18 cellular contexts compared by ENCODE assay signal in genomic region chr17:51016099-51016498, GRCh38.
DNase-seq lines count a peak whose midpoint lies in the region; ATAC-seq and TF ChIP-seq lines count a peak whose summit lies in the region.
"Had no signal": no experiment of that assay in that cellular context is flagged by ENCODE, and none has a peak within 500 bp of the region (broad histone marks: within the 10 kb centered on the region; RNA-seq: fewer than 3 reads in every experiment).

No MANE protein-coding gene starts in this region.

- intact Hi-C loops in natural killer cell (cut with micrococcal nuclease), result no loop called here

- H3K27me3 Mint-ChIP-seq in natural killer cell (ENCODE audit: low read depth in 2 of 2), result no peaks in the 10 kb centered on the region
- no peaks in the 10 kb centered on the region for H3K27me3 Mint-ChIP-seq in natural killer cell treated with Interleukin-12 subunit alpha and Interleukin-12 subunit beta and Interleukin-15 and Interleukin-18, amount 100 ng/mL, for 72 hours
- H3K27me3 Mint-ChIP-seq in chondrocyte (ENCODE audit: low read depth), result no peaks in the 10 kb centered on the region
- no peaks in the 10 kb centered on the region for H3K27me3 Mint-ChIP-seq in nephron (ENCODE audit: low read depth)
- H3K27me3 Mint-ChIP-seq: IgD-negative memory B cell had no signal

- H3K36me3 Mint-ChIP-seq in natural killer cell (peaks cover 18% of the 10 kb centered on the region), chondrocyte (ENCODE audit: low read depth) (peaks cover 11% of the 10 kb centered on the region), nephron (ENCODE audit: low read depth) (peaks cover 50% of the 10 kb centered on the region)
- H3K36me3 Mint-ChIP-seq in natural killer cell treated with Interleukin-12 subunit alpha and Interleukin-12 subunit beta and Interleukin-15 and Interleukin-18, amount 100 ng/mL, for 72 hours, result peaks cover 12% of the 10 kb centered on the region

- H3K27ac Mint-ChIP-seq in natural killer cell, result peak overlapping the region; percentile 29 to 32
- H3K27ac Mint-ChIP-seq in natural killer cell treated with Interleukin-12 subunit alpha and Interleukin-12 subunit beta and Interleukin-15 and Interleukin-18, amount 100 ng/mL, for 72 hours, result no peak overlapping the region
- peak overlapping the region; percentile 67 for H3K27ac Mint-ChIP-seq in chondrocyte (ENCODE audit: unreplicated experiment)
- peak overlapping the region; percentile 10 to 88 (median 84) for H3K27ac Mint-ChIP-seq in nephron
- H3K27ac Mint-ChIP-seq: IgD-negative memory B cell had no signal

- ATAC-seq in natural killer cell, result no peak
- ATAC-seq in natural killer cell treated with Interleukin-12 subunit alpha and Interleukin-12 subunit beta and Interleukin-15 and Interleukin-18, amount 100 ng/mL, for 72 hours, result no peak
- no peak for ATAC-seq in HG03378 (IDR thresholded peaks at IDR 0.05; ENCODE audit: unreplicated experiment)
- no peak for ATAC-seq in GM18873 (IDR thresholded peaks at IDR 0.05; ENCODE audit: low FRiP score, unreplicated experiment)
- ATAC-seq: lower lobe of right lung had no signal

- TF ChIP-seq CTCF in natural killer cell (IDR thresholded peaks at IDR 0.05) (no peak), chondrocyte (IDR thresholded peaks at IDR 0.05) (no peak), nephron (IDR thresholded peaks at IDR 0.05; ENCODE audit: unreplicated experiment in 3 of 3) (no peak)

- no peaks in the 10 kb centered on the region for H3K9me3 Mint-ChIP-seq in natural killer cell
- H3K9me3 Mint-ChIP-seq in natural killer cell treated with Interleukin-12 subunit alpha and Interleukin-12 subunit beta and Interleukin-15 and Interleukin-18, amount 100 ng/mL, for 72 hours, result no peaks in the 10 kb centered on the region
- H3K9me3 Mint-ChIP-seq in chondrocyte (ENCODE audit: low read depth), result no peaks in the 10 kb centered on the region
- no peaks in the 10 kb centered on the region for H3K9me3 Mint-ChIP-seq in nephron
- H3K9me3 Mint-ChIP-seq: IgD-negative memory B cell had no signal

- DNase-seq in natural killer cell (no peak), chondrocyte (ENCODE audit: low spot score) (no peak), retina (no peak), NCI-H2171 (lab: John Stamatoyannopoulos, UW) (no peak)
- no peak for DNase-seq in natural killer cell treated with Interleukin-12 subunit alpha and Interleukin-12 subunit beta and Interleukin-15 and Interleukin-18, amount 100 ng/mL, for 72 hours (ENCODE audit: low spot score)
- DNase-seq: activated CD4-positive, alpha-beta T cell treated with anti-CD3 and anti-CD28 coated beads for 48 hours; C1 segment of cervical spinal cord; DMS53; esophagus squamous epithelium; lower lobe of right lung; NCI-H187 treated with DMSO at 0.1 percent for 48 hours; NCI-H446 treated with DMSO at 0.1 percent for 48 hours; small intestine; stimulated activated CD4-positive, alpha-beta T cell treated with anti-CD3 and anti-CD28 coated beads, Interleukin-4, amount 100 ng/mL, for 24 hours had no signal

- H3K4me1 Mint-ChIP-seq in natural killer cell, result peaks cover 0 to 5% of the 10 kb centered on the region in 2 donors
- H3K4me1 Mint-ChIP-seq in natural killer cell treated with Interleukin-12 subunit alpha and Interleukin-12 subunit beta and Interleukin-15 and Interleukin-18, amount 100 ng/mL, for 72 hours (ENCODE audit: low read depth in 2 of 2), result no peaks in the 10 kb centered on the region
- peaks cover 17% of the 10 kb centered on the region for H3K4me1 Mint-ChIP-seq in chondrocyte (ENCODE audit: low read depth)
- H3K4me1 Mint-ChIP-seq in nephron, result peaks cover 22% of the 10 kb centered on the region

- no peak overlapping the region for H3K4me3 Mint-ChIP-seq in natural killer cell
- H3K4me3 Mint-ChIP-seq in natural killer cell treated with Interleukin-12 subunit alpha and Interleukin-12 subunit beta and Interleukin-15 and Interleukin-18, amount 100 ng/mL, for 72 hours, result no peak overlapping the region
- H3K4me3 Mint-ChIP-seq in chondrocyte (ENCODE audit: unreplicated experiment), result no peak overlapping the region
- H3K4me3 Mint-ChIP-seq in nephron, result no peak overlapping the region
- H3K4me3 Mint-ChIP-seq: IgD-negative memory B cell had no signal

Comparison
In these comparisons a context has a peak if more than half of its experiments do, and no peak if none do; other contexts are left out.
1. H3K27ac Mint-ChIP-seq: peak in natural killer cell (2 of 2), chondrocyte (single experiment) and nephron (3 of 3); none in natural killer cell treated with Interleukin-12 subunit alpha and Interleukin-12 subunit beta and Interleukin-15 and Interleukin-18, amount 100 ng/mL, for 72 hours (0 of 2).